ENCODE assay signal across 8 cellular contexts in genomic region chr7:135662373-135663114, GRCh38. TPM values are rescaled to one million over a fixed set of nuclear protein-coding genes. Genes with fewer than 3 reads are reported as not detected.
DNase-seq lines count a peak whose midpoint lies in the region; ATAC-seq and TF ChIP-seq lines count a peak whose summit lies in the region.

Gene STMP1, plus strand, starts transcription at chr7:135662514.

- peak; percentile 95 for TF ChIP-seq POLR2A in GM19193 (IDR thresholded peaks at IDR 0.05; ENCODE audit: extremely low read depth, insufficient read depth, insufficient read length)

- H3K27me3 ChIP-seq in BE2C, result no peaks in the 10 kb centered on the region
- H3K27me3 ChIP-seq in kidney epithelial cell (ENCODE audit: control insufficient read depth, insufficient read depth, low read length), result no peaks in the 10 kb centered on the region

- ATAC-seq in HG03432 (IDR thresholded peaks at IDR 0.05; ENCODE audit: unreplicated experiment), result peak; percentile 96

- no peaks in the 10 kb centered on the region for H3K9me3 ChIP-seq in BE2C

- peaks cover 3% of the 10 kb centered on the region; the same call in 1 of the 2 replicates for H3K4me1 ChIP-seq in BE2C

- TF ChIP-seq CTCF in BE2C (IDR thresholded peaks at IDR 0.05; ENCODE audit: low read depth, low read length) (peak; percentile 50), kidney epithelial cell (IDR thresholded peaks at IDR 0.05; ENCODE audit: insufficient read depth, low read length, poor library complexity, severe bottlenecking) (peak; percentile 59)

- no peaks in the 10 kb centered on the region; the same call in 1 of the 2 replicates for H3K36me3 ChIP-seq in BE2C
- H3K36me3 ChIP-seq in kidney epithelial cell (ENCODE audit: control insufficient read depth, insufficient read depth, low read length), result no peaks in the 10 kb centered on the region

- peak within 1 kb of the TSS; percentile 98 for H3K4me3 ChIP-seq in BE2C (ENCODE audit: low read depth, low read length)
- peak within 1 kb of the TSS; percentile 97 for H3K4me3 ChIP-seq in kidney epithelial cell (ENCODE audit: low read depth, low read length)

- DNase-seq in BE2C, result peak; percentile 99
- DNase-seq in NCI-H460 (ENCODE audit: extremely low read depth, low read depth), result peak; percentile 92
- peak; percentile 95 to 98 for DNase-seq in activated CD4-positive, alpha-beta T cell treated with anti-CD3 and anti-CD28 coated beads for 24 hours (ENCODE audit: low read depth in 2 of 2)
- DNase-seq in cerebellum (ENCODE audit: low spot score), result peak; percentile 95
- DNase-seq in kidney epithelial cell (ENCODE audit: low read depth), result peak; percentile 75
- DNase-seq in stimulated activated CD4-positive, alpha-beta T cell treated with anti-CD3 and anti-CD28 coated beads, Interleukin-15, amount 100 ng/mL, for 24 hours, result peak; percentile 97

RNA-seq across cellular contexts. Expression of gene STMP1, which starts in this region (rescaled TPM):
- polyA plus RNA-seq in BE2C (2012; ENCODE audit: insufficient read depth, insufficient read length, low read depth), result 63.2 TPM
- total RNA-seq in NCI-H460 (2014; rRNA removed; shearing (Covaris generic)), result 16.2 and 16.3 TPM in 2 replicates
- polyA plus RNA-seq in NCI-H460 (2014; cell fraction: nucleus; rRNA removed), result 10.3 and 10.9 TPM in 2 replicates
- total RNA-seq in cerebellum (36.2 TPM), kidney epithelial cell (17.2 and 20.2 TPM in 2 replicates)

Comparison
In these comparisons a context has a peak if more than half of its experiments do, and no peak if none do; other contexts are left out.
1. Peak in every context shown above with its lines: DNase-seq, ATAC-seq and H3K4me3 ChIP-seq.